8 cellular contexts compared by ENCODE assay signal in genomic region chr10:73076361-73077183, GRCh38.
DNase-seq lines count a peak whose midpoint lies in the region; FAIRE-seq and TF ChIP-seq lines count a peak whose summit lies in the region.

No MANE protein-coding gene starts in this region.

- H3K9me3 Mint-ChIP-seq in activated T-cell treated with anti-CD3 and anti-CD28 coated beads, Interleukin-2, amount 50 U/mL, for 24 hours: no peaks in the 10 kb centered on the region

- no peak overlapping the region for H3K4me3 Mint-ChIP-seq in activated T-cell treated with anti-CD3 and anti-CD28 coated beads, Interleukin-2, amount 50 U/mL, for 24 hours

- H3K27ac ChIP-seq in angular gyrus (ENCODE audit: low read depth, low read length) (peak overlapping the region; percentile 93), stomach smooth muscle (ENCODE audit: low read length) (peak overlapping the region; percentile 80)

- no peak for TF ChIP-seq CTCF in D721Med (IDR thresholded peaks at IDR 0.05; ENCODE audit: insufficient read depth, missing control alignments)

- peak overlapping the region; percentile 83 for H3K27ac Mint-ChIP-seq in activated T-cell treated with anti-CD3 and anti-CD28 coated beads, Interleukin-2, amount 50 U/mL, for 24 hours

- H3K9ac ChIP-seq in stomach smooth muscle (ENCODE audit: low read length in 2 of 2): peak overlapping the region; percentile 55 to 72

- peak overlapping the region; percentile 56 to 58 for H3K4me3 ChIP-seq in stomach smooth muscle (ENCODE audit: low read length in 2 of 2)

- H3K4me1 Mint-ChIP-seq in activated T-cell treated with anti-CD3 and anti-CD28 coated beads, Interleukin-2, amount 50 U/mL, for 24 hours (ENCODE audit: low read depth): peaks cover 20% of the 10 kb centered on the region

- peaks cover 7% of the 10 kb centered on the region for H3K4me1 ChIP-seq in stomach smooth muscle (ENCODE audit: control insufficient read depth, insufficient read depth, low read length)

- DNase-seq in activated T-cell treated with anti-CD3 and anti-CD28 coated beads, Interleukin-2, amount 50 U/mL, for 24 hours: no peak
- DNase-seq in activated T-cell treated with anti-CD3 and anti-CD28 coated beads, Interleukin-2, amount 50 U/mL, for 1 hour: no peak
- DNase-seq in inferior parietal cortex (ENCODE audit: extremely low spot score) (peak; percentile 74), HuH-7 (ENCODE audit: low spot score) (no peak), DMS114 treated with DMSO at 0.1 percent for 48 hours (lab: John Stamatoyannopoulos, UW; ENCODE audit: unreplicated experiment) (no peak), D721Med (ENCODE audit: insufficient read length, low spot score) (no peak)

- H3K36me3 ChIP-seq in stomach smooth muscle (ENCODE audit: control insufficient read depth in 2 of 2, insufficient read depth in 2 of 2, low read length in 2 of 2): peaks cover 0 to 7% of the 10 kb centered on the region in 2 donors

- H3K27me3 ChIP-seq in stomach smooth muscle (ENCODE audit: control insufficient read depth in 1 of 2, insufficient read depth in 2 of 2, low read length in 2 of 2): no peaks in the 10 kb centered on the region

- H3K9me3 ChIP-seq in stomach smooth muscle (ENCODE audit: control insufficient read depth in 2 of 2, low read length in 2 of 2): no peaks in the 10 kb centered on the region

- FAIRE-seq in D721Med (lab: Jason Lieb, UNC): no peak

- H3K36me3 Mint-ChIP-seq in activated T-cell treated with anti-CD3 and anti-CD28 coated beads, Interleukin-2, amount 50 U/mL, for 24 hours (ENCODE audit: low read depth): peaks cover 47% of the 10 kb centered on the region

- no peaks in the 10 kb centered on the region for H3K27me3 Mint-ChIP-seq in activated T-cell treated with anti-CD3 and anti-CD28 coated beads, Interleukin-2, amount 50 U/mL, for 24 hours
